1 cellular context compared by ENCODE assay signal in the genomic region with DNA sequence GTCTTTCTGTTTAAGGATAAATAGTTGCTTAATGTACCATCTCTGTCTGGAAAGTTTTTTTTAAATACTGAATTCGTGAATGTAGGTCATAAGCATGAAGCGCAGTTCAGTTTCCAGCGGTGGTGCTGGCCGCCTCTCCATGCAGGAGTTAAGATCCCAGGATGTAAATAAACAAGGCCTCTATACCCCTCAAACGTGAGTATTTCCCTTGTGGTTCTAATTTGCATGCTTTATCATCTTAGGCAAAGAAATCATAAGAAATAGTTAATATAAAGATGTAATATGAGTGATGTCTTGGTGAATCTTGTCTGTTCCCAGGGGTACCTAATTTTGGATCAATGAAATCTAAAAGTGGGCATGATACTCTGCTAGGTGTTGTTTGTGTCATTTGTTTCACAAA.
TF ChIP-seq lines count a peak whose summit lies in the region.

No MANE protein-coding gene starts in this region.

TF ChIP-seq in HEK293, 187 proteins besides CTCF, POLR2A, EP300 and RAD21 (continued from another document):
- TF ChIP-seq ZNF530 (tag by site-specific recombination; IDR thresholded peaks at IDR 0.05; ENCODE audit: low read depth) (no peak), ZNF843 (tag by site-specific recombination; IDR thresholded peaks at IDR 0.05) (no peak), ZNF148 (tag by site-specific recombination; IDR thresholded peaks at IDR 0.05; ENCODE audit: borderline replicate concordance) (no peak), PRDM2 (tag by site-specific recombination; IDR thresholded peaks at IDR 0.05; ENCODE audit: borderline replicate concordance) (no peak), ZNF558 (tag by site-specific recombination; IDR thresholded peaks at IDR 0.05) (no peak), PBX3 (CRISPR knock-in tag; IDR thresholded peaks at IDR 0.05) (no peak), ZNF311 (tag by site-specific recombination; IDR thresholded peaks at IDR 0.05; ENCODE audit: borderline replicate concordance) (no peak), ZNF169 (tag by site-specific recombination; IDR thresholded peaks at IDR 0.05) (no peak), ZNF560 (tag by site-specific recombination; IDR thresholded peaks at IDR 0.05; ENCODE audit: borderline replicate concordance) (no peak), TCF7L2 (IDR thresholded peaks at IDR 0.05; ENCODE audit: borderline replicate concordance, low read depth, low read length) (no peak), GLIS2 (tag by site-specific recombination; IDR thresholded peaks at IDR 0.05) (no peak)
